ENCODE assay signal across 8 cellular contexts in genomic region chr10:76311752-76312699, GRCh38.
A peak's percentile ranks its signal among the peaks of the same experiment; 100 is the strongest.
DNase-seq lines count a peak whose midpoint lies in the region; ATAC-seq and TF ChIP-seq lines count a peak whose summit lies in the region.

No MANE protein-coding gene starts in this region.

- H3K14ac ChIP-seq in mesenchymal stem cell (ENCODE audit: low read length in 2 of 2), result no peak overlapping the region

- no peak overlapping the region for H3K9ac ChIP-seq in DND-41 (ENCODE audit: low read depth, low read length)
- no peak overlapping the region for H3K9ac ChIP-seq in mesenchymal stem cell (ENCODE audit: low read length)

- H3K27ac ChIP-seq in DND-41 (ENCODE audit: low read length), result no peak overlapping the region
- H3K27ac ChIP-seq in mesenchymal stem cell (ENCODE audit: low read length, poor library complexity, severe bottlenecking), result no peak overlapping the region

- peak overlapping the region; percentile 67 for H4K91ac ChIP-seq in mesenchymal stem cell (ENCODE audit: low read length)

- in situ Hi-C loops in astrocyte of the spinal cord (cut with HindIII; ENCODE audit: low sequenced_read_pairs), result no loop called here

- peak overlapping the region in 1 of 2 experiments; percentile 49 for H3K18ac ChIP-seq in mesenchymal stem cell (ENCODE audit: low read depth in 1 of 2, low read length in 2 of 2)

- no peaks in the 10 kb centered on the region for H3K79me2 ChIP-seq in DND-41 (ENCODE audit: insufficient read depth, low read length)

- H2BK15ac ChIP-seq in mesenchymal stem cell (ENCODE audit: low read depth, poor library complexity, severe bottlenecking), result no peak overlapping the region

- WGBS in mesenchymal stem cell, result 32% methylated on average over 5 of the region's 5 CpGs

- no peak overlapping the region for H4K8ac ChIP-seq in mesenchymal stem cell (ENCODE audit: low read length)

- H2BK5ac ChIP-seq in mesenchymal stem cell (ENCODE audit: low read depth, low read length, poor library complexity, severe bottlenecking), result no peak overlapping the region

- H3K4me2 ChIP-seq in DND-41 (ENCODE audit: insufficient read depth, low read length) (no peak overlapping the region), mesenchymal stem cell (ENCODE audit: low read length, poor library complexity, severe bottlenecking) (no peak overlapping the region)

- no peak overlapping the region for H3K23ac ChIP-seq in mesenchymal stem cell (ENCODE audit: low read length in 2 of 2)

- H3K36me3 ChIP-seq in DND-41 (ENCODE audit: insufficient read depth, low read length) (no peaks in the 10 kb centered on the region), mesenchymal stem cell (ENCODE audit: control insufficient read depth in 1 of 2, insufficient read depth in 2 of 2, low read depth in 1 of 2, low read length in 2 of 2) (peaks cover 0 to 3% of the 10 kb centered on the region in 2 experiments)

- no peaks in the 10 kb centered on the region for H3K79me1 ChIP-seq in mesenchymal stem cell (replicated peaks; ENCODE audit: low read length, poor library complexity, severe bottlenecking)

- H2BK120ac ChIP-seq in mesenchymal stem cell (ENCODE audit: low read depth, low read length), result no peak overlapping the region

- no peaks in the 10 kb centered on the region for H4K20me1 ChIP-seq in DND-41 (ENCODE audit: insufficient read depth, low read length)

- H3K9me3 ChIP-seq in DND-41 (ENCODE audit: insufficient read depth, low read length, severe bottlenecking) (no peaks in the 10 kb centered on the region), mesenchymal stem cell (ENCODE audit: control insufficient read depth, low read length) (peaks cover 5% of the 10 kb centered on the region)

- H3K27me3 ChIP-seq in DND-41 (ENCODE audit: insufficient read depth, low read length, poor library complexity) (no peaks in the 10 kb centered on the region), mesenchymal stem cell (ENCODE audit: control insufficient read depth in 1 of 2, insufficient read depth in 1 of 2, low read length in 2 of 2) (no peaks in the 10 kb centered on the region)

- H3K4ac ChIP-seq in mesenchymal stem cell (ENCODE audit: low read depth in 1 of 2, low read length in 2 of 2), result peak overlapping the region in 1 of 2 experiments; percentile 4

- TF ChIP-seq CTCF in DND-41 (IDR thresholded peaks at IDR 0.05; ENCODE audit: borderline replicate concordance, extremely low read depth, low read length, poor library complexity, severe bottlenecking) (peak; percentile 52), astrocyte of the spinal cord (IDR thresholded peaks at IDR 0.05; ENCODE audit: low read depth, low read length) (peak; percentile 38)

- H3K4me3 ChIP-seq in DND-41 (ENCODE audit: low read depth in 1 of 2, low read length in 2 of 2) (no peak overlapping the region), astrocyte of the spinal cord (ENCODE audit: low read depth, low read length) (no peak overlapping the region), mesenchymal stem cell (ENCODE audit: insufficient read depth in 1 of 2, low read depth in 1 of 2, low read length in 2 of 2) (no peak overlapping the region)

- DNase-seq in DND-41 (no peak), GM19238 (ENCODE audit: insufficient read length, low spot score) (peak; percentile 1), Kasumi-1 (lab: John Stamatoyannopoulos, UW) (peak; percentile 56 to 80), astrocyte of the spinal cord (ENCODE audit: low read depth, low spot score) (no peak), mesenchymal stem cell (peak; percentile 50), ureter (ENCODE audit: low spot score) (no peak)
- DNase-seq in activated CD8-positive, alpha-beta memory T cell treated with anti-CD3 and anti-CD28 coated beads for 24 hours, result no peak

- peak; percentile 62; the same call in 1 of the 3 replicates for ATAC-seq in DND-41 (ENCODE audit: insufficient read depth, low read depth)
- no peak for ATAC-seq in HG02759 (IDR thresholded peaks at IDR 0.05; ENCODE audit: unreplicated experiment)

- H2BK12ac ChIP-seq in mesenchymal stem cell (ENCODE audit: low read length in 2 of 2), result peak overlapping the region in 1 of 2 experiments; percentile 90

- no peak overlapping the region for H2AK5ac ChIP-seq in mesenchymal stem cell (ENCODE audit: low read length, severe bottlenecking)

- H2AFZ ChIP-seq in DND-41 (ENCODE audit: low read depth, low read length), result no peak overlapping the region
- H2AFZ ChIP-seq in mesenchymal stem cell (ENCODE audit: low read depth, low read length), result no peak overlapping the region

- H3K4me1 ChIP-seq in DND-41 (ENCODE audit: insufficient read depth, low read length), result no peaks in the 10 kb centered on the region
- no peaks in the 10 kb centered on the region for H3K4me1 ChIP-seq in mesenchymal stem cell (ENCODE audit: control insufficient read depth, insufficient read depth, low read depth, low read length)

Comparison
In these comparisons a context has a peak if more than half of its experiments do, and no peak if none do; other contexts are left out.
1. DNase-seq: peak in GM19238 (single experiment), Kasumi-1 (2 of 2) and mesenchymal stem cell (single experiment); none in DND-41 (single experiment), astrocyte of the spinal cord (single experiment), activated CD8-positive, alpha-beta memory T cell treated with anti-CD3 and anti-CD28 coated beads for 24 hours (single experiment) and ureter (single experiment).